In the genomic region with DNA sequence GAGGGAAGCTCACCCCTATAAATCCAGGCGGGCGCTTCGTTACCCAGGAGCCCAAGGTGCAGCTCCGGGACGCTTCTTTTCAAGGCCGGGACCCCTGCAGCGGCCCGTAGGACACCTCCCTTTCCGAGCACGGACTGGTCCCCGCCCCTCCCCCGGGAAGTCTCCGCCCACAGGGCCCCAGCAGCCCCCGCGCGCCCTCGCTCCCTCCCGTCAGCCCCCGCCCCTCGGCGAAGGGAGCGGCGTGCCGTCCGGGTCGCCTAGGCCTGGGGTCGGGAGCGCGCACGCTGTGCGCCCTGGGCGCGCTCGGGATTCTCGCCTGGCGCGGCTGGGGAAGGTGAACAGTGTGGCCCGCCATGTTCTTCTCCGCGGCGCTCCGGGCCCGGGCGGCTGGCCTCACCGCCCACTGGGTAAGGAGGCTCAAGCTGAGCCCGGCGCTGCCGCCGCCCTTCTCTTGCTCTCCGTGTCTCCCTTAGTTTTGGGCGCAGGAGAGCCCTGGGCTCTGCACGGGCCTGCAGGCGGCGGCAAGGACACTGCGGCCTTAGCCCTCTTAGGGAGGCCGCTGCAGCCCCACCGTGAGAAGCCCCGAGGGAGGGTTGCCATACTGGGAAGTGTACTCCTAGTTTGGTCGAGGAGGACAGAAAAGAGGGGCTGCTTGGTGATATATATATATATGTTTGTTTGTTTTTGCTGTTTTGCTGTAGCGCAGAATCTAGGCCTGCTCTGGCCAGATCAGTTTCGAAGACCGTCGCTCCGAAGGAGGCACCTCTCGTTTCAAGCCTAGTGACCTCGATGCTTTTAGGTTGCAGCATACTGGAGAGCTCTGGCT, we compare ENCODE assay signal across 1 cellular context.
TF ChIP-seq lines count a peak whose summit lies in the region.

A gene (plus strand): TSS at position 309 of the 826 bp plus-strand sequence. CDS start 45 bp downstream, at position 354.

TF ChIP-seq in HEK293, 187 proteins besides CTCF, POLR2A, EP300 and RAD21 (continued from another document):
- peak; percentile 66 for TF ChIP-seq ZNF2 (tag by site-specific recombination; IDR thresholded peaks at IDR 0.05)
- no peak for TF ChIP-seq HOXA7 (CRISPR knock-in tag; IDR thresholded peaks at IDR 0.05; ENCODE audit: borderline replicate concordance)
- TF ChIP-seq ZNF391 (tag by site-specific recombination; IDR thresholded peaks at IDR 0.05; ENCODE audit: borderline replicate concordance, low read depth): 0 out of 2 replicates have a peak, but pooled peaks have one; percentile 29
- TF ChIP-seq, protein P1, sequence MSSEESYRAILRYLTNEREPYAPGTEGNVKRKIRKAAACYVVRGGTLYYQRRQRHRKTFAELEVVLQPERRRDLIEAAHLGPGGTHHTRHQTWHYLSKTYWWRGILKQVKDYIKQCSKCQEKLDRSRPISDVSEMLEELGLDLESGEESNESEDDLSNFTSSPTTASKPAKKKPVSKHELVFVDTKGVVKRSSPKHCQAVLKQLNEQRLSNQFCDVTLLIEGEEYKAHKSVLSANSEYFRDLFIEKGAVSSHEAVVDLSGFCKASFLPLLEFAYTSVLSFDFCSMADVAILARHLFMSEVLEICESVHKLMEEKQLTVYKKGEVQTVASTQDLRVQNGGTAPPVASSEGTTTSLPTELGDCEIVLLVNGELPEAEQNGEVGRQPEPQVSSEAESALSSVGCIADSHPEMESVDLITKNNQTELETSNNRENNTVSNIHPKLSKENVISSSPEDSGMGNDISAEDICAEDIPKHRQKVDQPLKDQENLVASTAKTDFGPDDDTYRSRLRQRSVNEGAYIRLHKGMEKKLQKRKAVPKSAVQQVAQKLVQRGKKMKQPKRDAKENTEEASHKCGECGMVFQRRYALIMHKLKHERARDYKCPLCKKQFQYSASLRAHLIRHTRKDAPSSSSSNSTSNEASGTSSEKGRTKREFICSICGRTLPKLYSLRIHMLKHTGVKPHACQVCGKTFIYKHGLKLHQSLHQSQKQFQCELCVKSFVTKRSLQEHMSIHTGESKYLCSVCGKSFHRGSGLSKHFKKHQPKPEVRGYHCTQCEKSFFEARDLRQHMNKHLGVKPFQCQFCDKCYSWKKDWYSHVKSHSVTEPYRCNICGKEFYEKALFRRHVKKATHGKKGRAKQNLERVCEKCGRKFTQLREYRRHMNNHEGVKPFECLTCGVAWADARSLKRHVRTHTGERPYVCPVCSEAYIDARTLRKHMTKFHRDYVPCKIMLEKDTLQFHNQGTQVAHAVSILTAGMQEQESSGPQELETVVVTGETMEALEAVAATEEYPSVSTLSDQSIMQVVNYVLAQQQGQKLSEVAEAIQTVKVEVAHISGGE (tag by site-specific recombination; conservative IDR thresholded peaks at IDR 0.05; ENCODE audit: low read depth): peak; percentile 82
- peak; percentile 23; the same call in 1 of the 2 replicates for TF ChIP-seq ZNF610 (tag by site-specific recombination; IDR thresholded peaks at IDR 0.05; ENCODE audit: borderline replicate concordance)
- TF ChIP-seq KLF10 (tag by site-specific recombination; IDR thresholded peaks at IDR 0.05): no peak
- TF ChIP-seq SP3 (tag by site-specific recombination; IDR thresholded peaks at IDR 0.05): peak; percentile 70
- TF ChIP-seq SP7 (tag by site-specific recombination; IDR thresholded peaks at IDR 0.05): peak; percentile 40; the same call in 1 of the 2 replicates
- TF ChIP-seq YY1 (tag by site-specific recombination; IDR thresholded peaks at IDR 0.05): peak; percentile 87
- peak; percentile 50 for TF ChIP-seq KLF1 (tag by site-specific recombination; IDR thresholded peaks at IDR 0.05)
- TF ChIP-seq ZNF670 (tag by site-specific recombination; IDR thresholded peaks at IDR 0.05; ENCODE audit: low read depth): no peak
